Comparison of ENCODE assay signal across 1 cellular context in the genomic region with DNA sequence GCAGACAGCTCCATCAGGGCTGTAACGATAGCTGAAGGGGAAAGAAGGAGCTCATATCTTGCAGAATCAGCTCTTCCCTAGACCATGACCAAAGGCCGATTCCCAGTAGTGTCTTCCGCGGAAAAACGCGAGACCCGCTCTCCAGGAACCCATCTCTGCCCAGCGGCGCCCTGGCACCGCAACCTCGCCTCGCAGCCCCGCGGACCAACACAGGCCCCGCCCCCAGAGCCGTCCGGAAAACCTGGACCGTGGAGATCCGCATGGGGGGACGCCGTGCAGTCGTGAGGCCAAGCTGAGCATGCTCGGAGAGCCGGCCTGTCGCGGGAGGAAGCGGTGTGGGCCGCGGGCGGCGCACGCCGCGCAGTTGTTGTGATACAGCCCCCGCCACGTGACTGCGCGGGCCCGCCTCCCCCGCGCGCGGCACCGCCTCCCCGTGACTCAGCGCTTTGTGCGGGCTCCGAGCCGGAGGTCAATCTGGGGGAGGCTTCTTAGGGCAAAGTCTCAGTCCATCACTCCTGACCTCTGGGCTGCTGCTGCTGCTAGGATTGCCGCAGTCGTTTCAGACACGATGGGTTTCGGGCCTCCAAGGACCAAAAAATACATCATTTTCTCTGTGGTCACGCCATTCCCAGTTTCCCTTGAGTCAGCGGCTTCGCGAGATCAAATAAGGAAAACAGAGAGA.
TF ChIP-seq lines count a peak whose summit lies in the region.

No MANE protein-coding gene starts in this region.

TF ChIP-seq in HEK293, 187 proteins besides CTCF, POLR2A, EP300 and RAD21 (continued from another document and continues in another):
- TF ChIP-seq, protein P1, sequence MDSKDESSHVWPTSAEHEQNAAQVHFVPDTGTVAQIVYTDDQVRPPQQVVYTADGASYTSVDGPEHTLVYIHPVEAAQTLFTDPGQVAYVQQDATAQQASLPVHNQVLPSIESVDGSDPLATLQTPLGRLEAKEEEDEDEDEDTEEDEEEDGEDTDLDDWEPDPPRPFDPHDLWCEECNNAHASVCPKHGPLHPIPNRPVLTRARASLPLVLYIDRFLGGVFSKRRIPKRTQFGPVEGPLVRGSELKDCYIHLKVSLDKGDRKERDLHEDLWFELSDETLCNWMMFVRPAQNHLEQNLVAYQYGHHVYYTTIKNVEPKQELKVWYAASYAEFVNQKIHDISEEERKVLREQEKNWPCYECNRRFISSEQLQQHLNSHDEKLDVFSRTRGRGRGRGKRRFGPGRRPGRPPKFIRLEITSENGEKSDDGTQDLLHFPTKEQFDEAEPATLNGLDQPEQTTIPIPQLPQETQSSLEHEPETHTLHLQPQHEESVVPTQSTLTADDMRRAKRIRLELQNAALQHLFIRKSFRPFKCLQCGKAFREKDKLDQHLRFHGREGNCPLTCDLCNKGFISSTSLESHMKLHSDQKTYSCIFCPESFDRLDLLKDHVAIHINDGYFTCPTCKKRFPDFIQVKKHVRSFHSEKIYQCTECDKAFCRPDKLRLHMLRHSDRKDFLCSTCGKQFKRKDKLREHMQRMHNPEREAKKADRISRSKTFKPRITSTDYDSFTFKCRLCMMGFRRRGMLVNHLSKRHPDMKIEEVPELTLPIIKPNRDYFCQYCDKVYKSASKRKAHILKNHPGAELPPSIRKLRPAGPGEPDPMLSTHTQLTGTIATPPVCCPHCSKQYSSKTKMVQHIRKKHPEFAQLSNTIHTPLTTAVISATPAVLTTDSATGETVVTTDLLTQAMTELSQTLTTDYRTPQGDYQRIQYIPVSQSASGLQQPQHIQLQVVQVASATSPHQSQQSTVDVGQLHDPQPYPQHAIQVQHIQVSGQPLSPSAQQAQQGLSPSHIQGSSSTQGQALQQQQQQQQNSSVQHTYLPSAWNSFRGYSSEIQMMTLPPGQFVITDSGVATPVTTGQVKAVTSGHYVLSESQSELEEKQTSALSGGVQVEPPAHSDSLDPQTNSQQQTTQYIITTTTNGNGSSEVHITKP (tag by site-specific recombination; IDR thresholded peaks at IDR 0.05): 0 out of 2 replicates have a peak, but pooled peaks have one; percentile 45
- TF ChIP-seq ZBTB48 (tag by site-specific recombination; IDR thresholded peaks at IDR 0.05): peak; percentile 34; the same call in 1 of the 2 replicates
- TF ChIP-seq, protein P2, sequence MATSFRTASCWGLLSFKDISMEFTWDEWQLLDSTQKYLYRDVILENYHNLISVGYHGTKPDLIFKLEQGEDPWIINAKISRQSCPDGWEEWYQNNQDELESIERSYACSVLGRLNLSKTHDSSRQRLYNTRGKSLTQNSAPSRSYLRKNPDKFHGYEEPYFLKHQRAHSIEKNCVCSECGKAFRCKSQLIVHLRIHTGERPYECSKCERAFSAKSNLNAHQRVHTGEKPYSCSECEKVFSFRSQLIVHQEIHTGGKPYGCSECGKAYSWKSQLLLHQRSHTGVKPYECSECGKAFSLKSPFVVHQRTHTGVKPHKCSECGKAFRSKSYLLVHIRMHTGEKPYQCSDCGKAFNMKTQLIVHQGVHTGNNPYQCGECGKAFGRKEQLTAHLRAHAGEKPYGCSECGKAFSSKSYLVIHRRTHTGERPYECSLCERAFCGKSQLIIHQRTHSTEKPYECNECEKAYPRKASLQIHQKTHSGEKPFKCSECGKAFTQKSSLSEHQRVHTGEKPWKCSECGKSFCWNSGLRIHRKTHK (tag by site-specific recombination; IDR thresholded peaks at IDR 0.05): no peak
- peak; percentile 83 for TF ChIP-seq ZBTB7A (tag by site-specific recombination; IDR thresholded peaks at IDR 0.05; ENCODE audit: low read depth)
- TF ChIP-seq ZNF664 (tag by site-specific recombination; IDR thresholded peaks at IDR 0.05): no peak
- no peak for TF ChIP-seq ZNF202 (tag by site-specific recombination; IDR thresholded peaks at IDR 0.05; ENCODE audit: borderline replicate concordance)
- TF ChIP-seq ZNF521 (tag by site-specific recombination; IDR thresholded peaks at IDR 0.05): no peak
- 0 out of 2 replicates have a peak, but pooled peaks have one; percentile 70 for TF ChIP-seq ZNF324 (tag by site-specific recombination; IDR thresholded peaks at IDR 0.05)
- TF ChIP-seq SP3 (tag by site-specific recombination; IDR thresholded peaks at IDR 0.05): peak; percentile 96
- TF ChIP-seq, protein P3, sequence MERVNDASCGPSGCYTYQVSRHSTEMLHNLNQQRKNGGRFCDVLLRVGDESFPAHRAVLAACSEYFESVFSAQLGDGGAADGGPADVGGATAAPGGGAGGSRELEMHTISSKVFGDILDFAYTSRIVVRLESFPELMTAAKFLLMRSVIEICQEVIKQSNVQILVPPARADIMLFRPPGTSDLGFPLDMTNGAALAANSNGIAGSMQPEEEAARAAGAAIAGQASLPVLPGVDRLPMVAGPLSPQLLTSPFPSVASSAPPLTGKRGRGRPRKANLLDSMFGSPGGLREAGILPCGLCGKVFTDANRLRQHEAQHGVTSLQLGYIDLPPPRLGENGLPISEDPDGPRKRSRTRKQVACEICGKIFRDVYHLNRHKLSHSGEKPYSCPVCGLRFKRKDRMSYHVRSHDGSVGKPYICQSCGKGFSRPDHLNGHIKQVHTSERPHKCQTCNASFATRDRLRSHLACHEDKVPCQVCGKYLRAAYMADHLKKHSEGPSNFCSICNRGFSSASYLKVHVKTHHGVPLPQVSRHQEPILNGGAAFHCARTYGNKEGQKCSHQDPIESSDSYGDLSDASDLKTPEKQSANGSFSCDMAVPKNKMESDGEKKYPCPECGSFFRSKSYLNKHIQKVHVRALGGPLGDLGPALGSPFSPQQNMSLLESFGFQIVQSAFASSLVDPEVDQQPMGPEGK (tag by site-specific recombination; IDR thresholded peaks at IDR 0.05): peak; percentile 99
- TF ChIP-seq ZNF114 (tag by site-specific recombination; IDR thresholded peaks at IDR 0.05): no peak
- TF ChIP-seq, protein P4, sequence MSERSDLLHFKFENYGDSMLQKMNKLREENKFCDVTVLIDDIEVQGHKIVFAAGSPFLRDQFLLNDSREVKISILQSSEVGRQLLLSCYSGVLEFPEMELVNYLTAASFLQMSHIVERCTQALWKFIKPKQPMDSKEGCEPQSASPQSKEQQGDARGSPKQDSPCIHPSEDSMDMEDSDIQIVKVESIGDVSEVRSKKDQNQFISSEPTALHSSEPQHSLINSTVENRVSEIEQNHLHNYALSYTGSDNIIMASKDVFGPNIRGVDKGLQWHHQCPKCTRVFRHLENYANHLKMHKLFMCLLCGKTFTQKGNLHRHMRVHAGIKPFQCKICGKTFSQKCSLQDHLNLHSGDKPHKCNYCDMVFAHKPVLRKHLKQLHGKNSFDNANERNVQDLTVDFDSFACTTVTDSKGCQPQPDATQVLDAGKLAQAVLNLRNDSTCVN (tag by site-specific recombination; optimal IDR thresholded peaks at IDR 0.05): peak; percentile 100
- no peak for TF ChIP-seq ZSCAN16 (tag by site-specific recombination; IDR thresholded peaks at IDR 0.05)
- TF ChIP-seq, protein P5, sequence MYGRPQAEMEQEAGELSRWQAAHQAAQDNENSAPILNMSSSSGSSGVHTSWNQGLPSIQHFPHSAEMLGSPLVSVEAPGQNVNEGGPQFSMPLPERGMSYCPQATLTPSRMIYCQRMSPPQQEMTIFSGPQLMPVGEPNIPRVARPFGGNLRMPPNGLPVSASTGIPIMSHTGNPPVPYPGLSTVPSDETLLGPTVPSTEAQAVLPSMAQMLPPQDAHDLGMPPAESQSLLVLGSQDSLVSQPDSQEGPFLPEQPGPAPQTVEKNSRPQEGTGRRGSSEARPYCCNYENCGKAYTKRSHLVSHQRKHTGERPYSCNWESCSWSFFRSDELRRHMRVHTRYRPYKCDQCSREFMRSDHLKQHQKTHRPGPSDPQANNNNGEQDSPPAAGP (tag by site-specific recombination; IDR thresholded peaks at IDR 0.05): peak; percentile 88
- TF ChIP-seq SP7 (tag by site-specific recombination; IDR thresholded peaks at IDR 0.05): peak; percentile 92
- no peak for TF ChIP-seq ZNF214 (tag by site-specific recombination; IDR thresholded peaks at IDR 0.05; ENCODE audit: borderline replicate concordance)
- peak; percentile 84 for TF ChIP-seq SP2 (tag by site-specific recombination; IDR thresholded peaks at IDR 0.05)
- TF ChIP-seq, protein P6, sequence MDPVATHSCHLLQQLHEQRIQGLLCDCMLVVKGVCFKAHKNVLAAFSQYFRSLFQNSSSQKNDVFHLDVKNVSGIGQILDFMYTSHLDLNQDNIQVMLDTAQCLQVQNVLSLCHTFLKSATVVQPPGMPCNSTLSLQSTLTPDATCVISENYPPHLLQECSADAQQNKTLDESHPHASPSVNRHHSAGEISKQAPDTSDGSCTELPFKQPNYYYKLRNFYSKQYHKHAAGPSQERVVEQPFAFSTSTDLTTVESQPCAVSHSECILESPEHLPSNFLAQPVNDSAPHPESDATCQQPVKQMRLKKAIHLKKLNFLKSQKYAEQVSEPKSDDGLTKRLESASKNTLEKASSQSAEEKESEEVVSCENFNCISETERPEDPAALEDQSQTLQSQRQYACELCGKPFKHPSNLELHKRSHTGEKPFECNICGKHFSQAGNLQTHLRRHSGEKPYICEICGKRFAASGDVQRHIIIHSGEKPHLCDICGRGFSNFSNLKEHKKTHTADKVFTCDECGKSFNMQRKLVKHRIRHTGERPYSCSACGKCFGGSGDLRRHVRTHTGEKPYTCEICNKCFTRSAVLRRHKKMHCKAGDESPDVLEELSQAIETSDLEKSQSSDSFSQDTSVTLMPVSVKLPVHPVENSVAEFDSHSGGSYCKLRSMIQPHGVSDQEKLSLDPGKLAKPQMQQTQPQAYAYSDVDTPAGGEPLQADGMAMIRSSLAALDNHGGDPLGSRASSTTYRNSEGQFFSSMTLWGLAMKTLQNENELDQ (tag by site-specific recombination; IDR thresholded peaks at IDR 0.05; ENCODE audit: low read depth): no peak
- TF ChIP-seq GLI4 (tag by site-specific recombination; IDR thresholded peaks at IDR 0.05): no peak
- no peak for TF ChIP-seq ZNF548 (tag by site-specific recombination; IDR thresholded peaks at IDR 0.05)
- TF ChIP-seq ZNF530 (tag by site-specific recombination; IDR thresholded peaks at IDR 0.05; ENCODE audit: low read depth): no peak
- no peak for TF ChIP-seq ZNF792 (tag by site-specific recombination; IDR thresholded peaks at IDR 0.05)
- TF ChIP-seq, protein P7, sequence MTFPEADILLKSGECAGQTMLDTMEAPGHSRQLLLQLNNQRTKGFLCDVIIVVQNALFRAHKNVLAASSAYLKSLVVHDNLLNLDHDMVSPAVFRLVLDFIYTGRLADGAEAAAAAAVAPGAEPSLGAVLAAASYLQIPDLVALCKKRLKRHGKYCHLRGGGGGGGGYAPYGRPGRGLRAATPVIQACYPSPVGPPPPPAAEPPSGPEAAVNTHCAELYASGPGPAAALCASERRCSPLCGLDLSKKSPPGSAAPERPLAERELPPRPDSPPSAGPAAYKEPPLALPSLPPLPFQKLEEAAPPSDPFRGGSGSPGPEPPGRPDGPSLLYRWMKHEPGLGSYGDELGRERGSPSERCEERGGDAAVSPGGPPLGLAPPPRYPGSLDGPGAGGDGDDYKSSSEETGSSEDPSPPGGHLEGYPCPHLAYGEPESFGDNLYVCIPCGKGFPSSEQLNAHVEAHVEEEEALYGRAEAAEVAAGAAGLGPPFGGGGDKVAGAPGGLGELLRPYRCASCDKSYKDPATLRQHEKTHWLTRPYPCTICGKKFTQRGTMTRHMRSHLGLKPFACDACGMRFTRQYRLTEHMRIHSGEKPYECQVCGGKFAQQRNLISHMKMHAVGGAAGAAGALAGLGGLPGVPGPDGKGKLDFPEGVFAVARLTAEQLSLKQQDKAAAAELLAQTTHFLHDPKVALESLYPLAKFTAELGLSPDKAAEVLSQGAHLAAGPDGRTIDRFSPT (tag by site-specific recombination; IDR thresholded peaks at IDR 0.05): peak; percentile 99
- TF ChIP-seq IKZF3 (tag by site-specific recombination; IDR thresholded peaks at IDR 0.05): no peak
- TF ChIP-seq ZNF423 (tag by site-specific recombination; IDR thresholded peaks at IDR 0.05): no peak
- TF ChIP-seq ZNF239 (tag by site-specific recombination; IDR thresholded peaks at IDR 0.05): no peak
- TF ChIP-seq ZNF670 (tag by site-specific recombination; IDR thresholded peaks at IDR 0.05; ENCODE audit: low read depth): no peak
- TF ChIP-seq SETDB1 (IDR thresholded peaks at IDR 0.05; ENCODE audit: insufficient read length, low read length): no peak
- TF ChIP-seq ZNF660 (tag by site-specific recombination; IDR thresholded peaks at IDR 0.05): peak; percentile 91
- no peak for TF ChIP-seq ZNF266 (tag by site-specific recombination; IDR thresholded peaks at IDR 0.05; ENCODE audit: low read depth)
- no peak for TF ChIP-seq ZNF112 (tag by site-specific recombination; IDR thresholded peaks at IDR 0.05)
- 0 out of 2 replicates have a peak, but pooled peaks have one; percentile 10 for TF ChIP-seq PRDM1 (tag by site-specific recombination; IDR thresholded peaks at IDR 0.05)
- TF ChIP-seq ZNF544 (tag by site-specific recombination; IDR thresholded peaks at IDR 0.05): no peak
- peak; percentile 71; the same call in 1 of the 2 replicates for TF ChIP-seq ZNF610 (tag by site-specific recombination; IDR thresholded peaks at IDR 0.05; ENCODE audit: borderline replicate concordance)
- TF ChIP-seq ZNF791 (tag by site-specific recombination; IDR thresholded peaks at IDR 0.05): no peak
- TF ChIP-seq ZNF707 (tag by site-specific recombination; IDR thresholded peaks at IDR 0.05): no peak
- TF ChIP-seq, protein P8, sequence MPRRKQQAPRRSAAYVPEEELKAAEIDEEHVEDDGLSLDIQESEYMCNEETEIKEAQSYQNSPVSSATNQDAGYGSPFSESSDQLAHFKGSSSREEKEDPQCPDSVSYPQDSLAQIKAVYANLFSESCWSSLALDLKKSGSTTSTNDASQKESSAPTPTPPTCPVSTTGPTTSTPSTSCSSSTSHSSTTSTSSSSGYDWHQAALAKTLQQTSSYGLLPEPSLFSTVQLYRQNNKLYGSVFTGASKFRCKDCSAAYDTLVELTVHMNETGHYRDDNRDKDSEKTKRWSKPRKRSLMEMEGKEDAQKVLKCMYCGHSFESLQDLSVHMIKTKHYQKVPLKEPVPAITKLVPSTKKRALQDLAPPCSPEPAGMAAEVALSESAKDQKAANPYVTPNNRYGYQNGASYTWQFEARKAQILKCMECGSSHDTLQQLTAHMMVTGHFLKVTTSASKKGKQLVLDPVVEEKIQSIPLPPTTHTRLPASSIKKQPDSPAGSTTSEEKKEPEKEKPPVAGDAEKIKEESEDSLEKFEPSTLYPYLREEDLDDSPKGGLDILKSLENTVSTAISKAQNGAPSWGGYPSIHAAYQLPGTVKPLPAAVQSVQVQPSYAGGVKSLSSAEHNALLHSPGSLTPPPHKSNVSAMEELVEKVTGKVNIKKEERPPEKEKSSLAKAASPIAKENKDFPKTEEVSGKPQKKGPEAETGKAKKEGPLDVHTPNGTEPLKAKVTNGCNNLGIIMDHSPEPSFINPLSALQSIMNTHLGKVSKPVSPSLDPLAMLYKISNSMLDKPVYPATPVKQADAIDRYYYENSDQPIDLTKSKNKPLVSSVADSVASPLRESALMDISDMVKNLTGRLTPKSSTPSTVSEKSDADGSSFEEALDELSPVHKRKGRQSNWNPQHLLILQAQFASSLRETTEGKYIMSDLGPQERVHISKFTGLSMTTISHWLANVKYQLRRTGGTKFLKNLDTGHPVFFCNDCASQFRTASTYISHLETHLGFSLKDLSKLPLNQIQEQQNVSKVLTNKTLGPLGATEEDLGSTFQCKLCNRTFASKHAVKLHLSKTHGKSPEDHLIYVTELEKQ (tag by site-specific recombination; IDR thresholded peaks at IDR 0.05; ENCODE audit: borderline replicate concordance): peak; percentile 69; the same call in 1 of the 2 replicates
- no peak for TF ChIP-seq ZNF157 (tag by site-specific recombination; IDR thresholded peaks at IDR 0.05)
- no peak for TF ChIP-seq ZNF621 (tag by site-specific recombination; IDR thresholded peaks at IDR 0.05)
